8 cellular contexts compared by ENCODE assay signal in the genomic region with DNA sequence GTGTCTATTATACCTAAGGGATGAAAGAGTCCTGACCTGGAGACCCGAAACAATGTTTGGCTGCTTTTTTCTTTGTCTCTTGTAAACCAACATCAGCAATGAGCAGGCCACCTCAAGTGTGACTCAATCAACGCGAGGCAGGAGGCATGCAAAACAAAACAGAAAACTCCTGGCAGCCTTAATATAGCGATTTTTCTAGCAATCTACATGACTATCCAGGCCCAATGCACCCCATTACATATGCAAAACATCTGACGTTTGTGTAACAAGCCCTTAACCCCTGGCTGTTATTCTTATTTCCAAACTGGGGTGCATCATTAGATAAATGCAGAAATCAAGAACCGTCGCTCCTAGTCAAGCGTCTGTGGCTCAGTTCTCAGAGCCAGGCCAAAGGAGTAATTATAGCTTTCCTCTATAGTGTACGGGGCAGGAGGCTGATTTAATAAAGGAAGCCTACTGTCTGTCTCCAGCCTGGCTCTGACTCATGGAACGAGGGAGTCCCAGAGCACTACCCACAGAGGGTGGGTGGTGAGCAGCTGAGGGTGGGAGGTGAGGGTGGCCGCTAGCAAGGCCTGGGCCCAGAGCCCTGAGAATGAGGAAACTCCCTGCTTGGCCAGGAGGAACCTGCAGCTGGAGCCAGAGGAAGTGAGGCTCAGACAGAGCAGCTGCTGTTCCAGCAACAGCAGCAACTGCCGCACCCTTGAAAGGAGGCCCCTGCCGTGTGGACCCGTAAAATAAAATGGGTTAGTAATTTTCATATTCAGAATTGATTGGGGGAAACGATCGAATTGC. TPM values are rescaled to one million over a fixed set of nuclear protein-coding genes. Genes with fewer than 3 reads are reported as not detected.
DNase-seq lines count a peak whose midpoint lies in the region; ATAC-seq, FAIRE-seq and TF ChIP-seq lines count a peak whose summit lies in the region.

No MANE protein-coding gene starts in this region.

- H3K27me3 Mint-ChIP-seq in activated B cell treated with CpG ODN at 0.5 μM for 24 hours, result no peaks in the 10 kb centered on the region

- peak overlapping the region; percentile 93 for H3K27ac Mint-ChIP-seq in activated B cell treated with CpG ODN at 0.5 μM for 24 hours

- TF ChIP-seq EP300 in HepG2 (IDR thresholded peaks at IDR 0.05; ENCODE audit: low read depth in 2 of 2, low read length in 2 of 2) (no peak), HepG2 (CRISPR knock-in tag; IDR thresholded peaks at IDR 0.05; ENCODE audit: borderline replicate concordance) (no peak)

- POLR2A ChIA-PET in activated B cell treated with CpG ODN at 0.5 μM for 24 hours (lab: Charles Lee), result interaction anchor here (0.8 to 3.4 kb wide), 16 partner anchors 8 to 336 kb away, joined by 3 to 30 read pairs (median 4); a partner anchor contains a TSS
- POLR2A ChIA-PET in HepG2 (lab: Yijun Ruan, JAX), result interaction anchor here (1.1 to 3.2 kb wide), 9 partner anchors 8 to 50 kb away, joined by 3 to 35 read pairs (median 5); a partner anchor contains a TSS

- H3K36me3 ChIP-seq in colonic mucosa (no peaks in the 10 kb centered on the region), HepG2 (replicated peaks in 1 of 2; ENCODE audit: control insufficient read depth in 1 of 2, insufficient read depth in 2 of 2, low read length in 2 of 2) (no peaks in the 10 kb centered on the region)

- H3K4me1 Mint-ChIP-seq in activated B cell treated with CpG ODN at 0.5 μM for 24 hours, result peaks cover 75% of the 10 kb centered on the region

- no peaks in the 10 kb centered on the region for H3K36me3 Mint-ChIP-seq in activated B cell treated with CpG ODN at 0.5 μM for 24 hours (ENCODE audit: low read depth)

- no peak for FAIRE-seq in HepG2 (lab: Jason Lieb, UNC)

- H3K9me3 ChIP-seq in colonic mucosa, result no peaks in the 10 kb centered on the region
- H3K9me3 ChIP-seq in HepG2 (ENCODE audit: low read length), result no peaks in the 10 kb centered on the region

- in situ Hi-C loops in HepG2 (cut with HindIII; ENCODE audit: extremely low pct_ligation_motif_present, low pct_unique_long_range_greater_than_20kb), result no loop called here

- H3K9me3 Mint-ChIP-seq in activated B cell treated with CpG ODN at 0.5 μM for 24 hours, result no peaks in the 10 kb centered on the region

- peaks cover 29% of the 10 kb centered on the region for H3K4me1 ChIP-seq in colonic mucosa
- H3K4me1 ChIP-seq in HepG2 (ENCODE audit: insufficient read depth, low read length), result peaks cover 49% of the 10 kb centered on the region

- H3K4me3 Mint-ChIP-seq in activated B cell treated with CpG ODN at 0.5 μM for 24 hours, result peak overlapping the region; percentile 83

- peaks cover 4% of the 10 kb centered on the region; the same call in 1 of the 2 replicates for H4K20me1 ChIP-seq in HepG2 (ENCODE audit: insufficient read depth, low read length)

- H3K4me2 ChIP-seq in HepG2 (ENCODE audit: low read depth, low read length), result peak overlapping the region; percentile 93

- H3K4me3 ChIP-seq in colonic mucosa (peak overlapping the region; percentile 43), HepG2 (replicated peaks in 1 of 3; ENCODE audit: insufficient read depth in 1 of 3, low read depth in 2 of 3, low read length in 3 of 3) (peak overlapping the region; percentile 57 to 74 (median 67))

- H2AFZ ChIP-seq in HepG2 (ENCODE audit: low read length), result no peak overlapping the region

- peak; percentile 62 for DNase-seq in NCI-H1436 (lab: John Stamatoyannopoulos, UW)
- DNase-seq in NCI-H1436 treated with DMSO at 0.1 percent for 48 hours (lab: John Stamatoyannopoulos, UW), result no peak
- peak; percentile 61 for DNase-seq in NCI-H1694 treated with DMSO at 0.1 percent for 48 hours (lab: John Stamatoyannopoulos, UW)
- peak; percentile 55 for DNase-seq in activated B cell treated with CpG ODN at 0.5 μM for 24 hours
- peak; percentile 75 for DNase-seq in colonic mucosa
- peak; percentile 48 for DNase-seq in HepG2 (ENCODE audit: low spot score)
- DNase-seq in stimulated activated CD4-positive, alpha-beta T cell treated with anti-CD3 and anti-CD28 coated beads, Interleukin-4, amount 100 ng/mL, for 4 hours, result peak; percentile 12 to 46

- H3K27ac ChIP-seq in colonic mucosa (peak overlapping the region; percentile 95), HepG2 (ENCODE audit: extremely low read length, insufficient read depth, low read length) (peak overlapping the region; percentile 78)

- CTCF ChIA-PET in activated B cell treated with CpG ODN at 0.5 μM for 24 hours (lab: Charles Lee) (interaction anchor here (0.9 to 5.1 kb wide), 6 partner anchors 13 to 44 kb away, joined by 3 to 45 read pairs (median 5); a partner anchor contains a TSS), HepG2 (lab: Yijun Ruan, JAX; ENCODE audit: low intra/inter-chr PET ratio, low total read pairs) (no interaction called here)

- intact Hi-C loops in activated B cell treated with CpG ODN at 0.5 μM for 24 hours (cut with micrococcal nuclease) (loop anchor here (1.0 to 2.0 kb wide), 4 partner anchors 16 to 43 kb away; no protein-coding TSS in a partner anchor), colonic mucosa (cut with DNase I) (loop anchor here (5.0 kb wide), 1 partner anchor 41 kb away; no protein-coding TSS in a partner anchor), HepG2 (cut with micrococcal nuclease; ENCODE audit: unreplicated experiment) (loop anchor here (1.0 kb wide), 2 partner anchors 32 to 43 kb away; no protein-coding TSS in a partner anchor)

- no peak for TF ChIP-seq RAD21 in HepG2 (CRISPR knock-in tag; IDR thresholded peaks at IDR 0.05)

- no peak for TF ChIP-seq CTCF in activated B cell treated with CpG ODN at 0.5 μM for 24 hours (IDR thresholded peaks at IDR 0.05)
- no peak for TF ChIP-seq CTCF in colonic mucosa (IDR thresholded peaks at IDR 0.05)
- TF ChIP-seq CTCF in HepG2 (CRISPR knock-in tag; IDR thresholded peaks at IDR 0.05), result no peak

- peaks cover 18% of the 10 kb centered on the region for H3K79me2 ChIP-seq in HepG2 (ENCODE audit: insufficient read depth, low read length)

- 51% methylated on average over 16 of the region's 16 CpGs for WGBS in HepG2 (ENCODE audit: low lambda C conversion rate)

- TF ChIP-seq POLR2A in HepG2 (IDR thresholded peaks at IDR 0.05; ENCODE audit: insufficient read depth in 1 of 2, low read depth in 2 of 2, low read length in 2 of 2), result 0 out of 4 replicates have a peak, but pooled peaks of 1 of the 2 experiments have one; percentile 39

- H3K9ac ChIP-seq in colonic mucosa (ENCODE audit: low read depth in 2 of 2, low read length in 2 of 2), result peak overlapping the region; percentile 41 to 93
- H3K9ac ChIP-seq in HepG2 (ENCODE audit: insufficient read depth, low read depth, low read length), result peak overlapping the region; percentile 74

- ATAC-seq in HG02763 (IDR thresholded peaks at IDR 0.05; ENCODE audit: unreplicated experiment), result peak; percentile 57
- peak; percentile 80 for ATAC-seq in activated B cell treated with CpG ODN at 0.5 μM for 24 hours (ENCODE audit: low read depth)
- peak; percentile 65 for ATAC-seq in HepG2

- H3K27me3 ChIP-seq in colonic mucosa, result no peaks in the 10 kb centered on the region
- no peaks in the 10 kb centered on the region; a peak in 1 of 5 replicates for H3K27me3 ChIP-seq in HepG2 (ENCODE audit: control insufficient read depth in 1 of 2, insufficient read depth in 2 of 2, low read length in 2 of 2)

- BruUV-seq in HepG2 (replicated peaks; lab: Mats Ljungman, UMichigan), result TSS peak; percentile 100

RNA-seq across cellular contexts. Expression of a gene that starts 43.9 kb away (rescaled TPM):
- 65.0 and 67.4 TPM in 2 replicates for total RNA-seq in activated B cell treated with CpG ODN at 0.5 μM for 24 hours
- total RNA-seq in colonic mucosa, result 10 to 100 TPM; 39.2 to 66.1 TPM
- 27.7 and 31.0 TPM in 2 replicates for total RNA-seq in HepG2 (2016; rRNA removed; fragmentation: Illumina TruSeq; extraction: Trizol)
- total RNA-seq in HepG2 (2016; cell fraction: cytosol; rRNA removed; fragmentation: Illumina TruSeq; extraction: Trizol; ENCODE audit: low read depth), result 27.5 and 34.1 TPM in 2 replicates
- total RNA-seq in HepG2 (2016; cell fraction: insoluble cytoplasmic fraction; rRNA removed; fragmentation: Illumina TruSeq; extraction: Trizol), result 24.3 and 27.8 TPM in 2 replicates
- total RNA-seq in HepG2 (2016; cell fraction: membrane; rRNA removed; fragmentation: Illumina TruSeq; extraction: Trizol), result 36.3 and 42.8 TPM in 2 replicates
- total RNA-seq in HepG2 (2016; cell fraction: nucleus; rRNA removed; fragmentation: Illumina TruSeq; extraction: Trizol), result 59.7 and 62.9 TPM in 2 replicates
- 15.6 and 23.4 TPM in 2 replicates for polyA plus RNA-seq in HepG2 (2011; rRNA removed)
- 4.6 and 8.3 TPM in 2 replicates for polyA plus RNA-seq in HepG2 (2011; cell fraction: cytosol; rRNA removed)
- 14.2 and 15.9 TPM in 2 replicates for polyA plus RNA-seq in HepG2 (2011; cell fraction: nucleus; rRNA removed)
- polyA plus RNA-seq in HepG2 (2012), result 12.6 and 14.0 TPM in 2 replicates
- polyA plus RNA-seq in HepG2 (2016; cell fraction: cytosol; fragmentation: Illumina TruSeq; extraction: Trizol; ENCODE audit: low read depth), result 3.8 and 4.6 TPM in 2 replicates
- polyA plus RNA-seq in HepG2 (2016; cell fraction: insoluble cytoplasmic fraction; fragmentation: Illumina TruSeq; extraction: Trizol; ENCODE audit: low read depth), result 13.8 and 14.0 TPM in 2 replicates
- 4.5 and 4.8 TPM in 2 replicates for polyA plus RNA-seq in HepG2 (2016; cell fraction: membrane; fragmentation: Illumina TruSeq; extraction: Trizol; ENCODE audit: low read depth)
- polyA plus RNA-seq in HepG2 (2016; cell fraction: nucleus; fragmentation: Illumina TruSeq; extraction: Trizol; ENCODE audit: insufficient read depth, low read depth), result 28.9 and 31.3 TPM in 2 replicates
- polyA minus RNA-seq in HepG2 (2011; rRNA and poly(A)+ RNA removed; ENCODE audit: low replicate concordance), result 41.1 and 58.0 TPM in 2 replicates
- 25.3 and 26.6 TPM in 2 replicates for polyA minus RNA-seq in HepG2 (2011; cell fraction: cytosol; rRNA and poly(A)+ RNA removed)
- 164 and 186 TPM in 2 replicates for polyA minus RNA-seq in HepG2 (2011; cell fraction: nucleus; rRNA and poly(A)+ RNA removed)

RNA-seq across cellular contexts. Expression of a gene that starts 46.0 kb away (rescaled TPM):
- total RNA-seq in activated B cell treated with CpG ODN at 0.5 μM for 24 hours (not detected in 2 replicates), colonic mucosa (1 to 10 TPM; 2.5 to 5.6 TPM), HepG2 (2016; rRNA removed; fragmentation: Illumina TruSeq; extraction: Trizol) (0.18 and 0.34 TPM in 2 replicates)
- total RNA-seq in HepG2 (2016; cell fraction: cytosol; rRNA removed; fragmentation: Illumina TruSeq; extraction: Trizol; ENCODE audit: low read depth), result 0.18 and 0.30 TPM in 2 replicates
- 0.39 and 0.67 TPM in 2 replicates for total RNA-seq in HepG2 (2016; cell fraction: insoluble cytoplasmic fraction; rRNA removed; fragmentation: Illumina TruSeq; extraction: Trizol)
- 0.46 and 0.55 TPM in 2 replicates for total RNA-seq in HepG2 (2016; cell fraction: membrane; rRNA removed; fragmentation: Illumina TruSeq; extraction: Trizol)
- total RNA-seq in HepG2 (2016; cell fraction: nucleus; rRNA removed; fragmentation: Illumina TruSeq; extraction: Trizol), result 0.59 and 0.72 TPM in 2 replicates
- 0.05 and 0.17 TPM in 2 replicates for polyA plus RNA-seq in HepG2 (2011; rRNA removed)
- 0.10 and 0.13 TPM in 2 replicates for polyA plus RNA-seq in HepG2 (2011; cell fraction: cytosol; rRNA removed)
- 0.55 and 0.87 TPM in 2 replicates for polyA plus RNA-seq in HepG2 (2011; cell fraction: nucleus; rRNA removed)
- polyA plus RNA-seq in HepG2 (2012), result 0.28 and 0.34 TPM in 2 replicates
- 0.19 and 0.37 TPM in 2 replicates for polyA plus RNA-seq in HepG2 (2016; cell fraction: cytosol; fragmentation: Illumina TruSeq; extraction: Trizol; ENCODE audit: low read depth)
- polyA plus RNA-seq in HepG2 (2016; cell fraction: insoluble cytoplasmic fraction; fragmentation: Illumina TruSeq; extraction: Trizol; ENCODE audit: low read depth), result 0.37 and 0.45 TPM in 2 replicates
- polyA plus RNA-seq in HepG2 (2016; cell fraction: membrane; fragmentation: Illumina TruSeq; extraction: Trizol; ENCODE audit: low read depth), result 0.31 and 0.35 TPM in 2 replicates
- polyA plus RNA-seq in HepG2 (2016; cell fraction: nucleus; fragmentation: Illumina TruSeq; extraction: Trizol; ENCODE audit: insufficient read depth, low read depth), result 0.37 and 0.73 TPM in 2 replicates
- 0.46 and 0.47 TPM in 2 replicates for polyA minus RNA-seq in HepG2 (2011; rRNA and poly(A)+ RNA removed; ENCODE audit: low replicate concordance)
- polyA minus RNA-seq in HepG2 (2011; cell fraction: cytosol; rRNA and poly(A)+ RNA removed), result not detected in 2 replicates
- 1.2 and 3.3 TPM in 2 replicates for polyA minus RNA-seq in HepG2 (2011; cell fraction: nucleus; rRNA and poly(A)+ RNA removed)
